In the genomic region with DNA sequence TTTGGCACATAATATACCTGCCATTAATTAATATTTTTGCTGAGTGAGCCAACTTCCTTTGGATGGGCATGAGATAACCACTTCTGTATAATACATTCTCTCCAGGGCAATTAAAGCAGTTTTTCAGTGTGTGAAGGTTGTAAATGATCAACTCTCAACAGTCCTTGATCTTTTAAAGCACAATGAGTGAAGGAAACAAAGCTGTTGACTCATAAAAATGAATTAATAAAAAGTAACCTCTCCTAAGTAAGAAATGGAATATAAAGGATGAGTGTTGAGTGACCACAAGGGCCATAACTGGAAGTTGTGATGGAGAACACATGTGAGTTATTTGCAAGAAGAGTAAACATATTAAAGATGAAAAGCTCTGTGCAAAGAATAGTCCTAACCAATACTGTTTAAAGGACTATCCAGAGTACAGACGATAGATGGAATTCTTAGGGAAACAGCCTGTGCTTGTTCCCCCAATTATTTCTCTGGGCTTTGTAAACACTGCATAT, we compare ENCODE assay signal across 20 cellular contexts.
"Had no signal": no experiment of that assay in that cellular context is flagged by ENCODE, and none has a peak within 500 bp of the region (broad histone marks: within the 10 kb centered on the region; RNA-seq: fewer than 3 reads in every experiment).

No MANE protein-coding gene starts in this region.

- H3K4me3 Mint-ChIP-seq: activated CD4-positive, alpha-beta memory T cell treated with anti-CD3 and anti-CD28 coated beads, Interleukin-2, amount 10 ng/mL, durations not matched to agents 7 days and 5 days; activated CD4-positive, alpha-beta T cell treated with anti-CD3 and anti-CD28 coated beads, Interleukin-2, amount 10 ng/mL, durations not matched to agents 24 days and 14 days; activated naive CD4-positive, alpha-beta T cell treated with anti-CD3 and anti-CD28 coated beads, Interleukin-2, amount 10 ng/mL, durations not matched to agents 7 days and 5 days; memory B cell; neural progenitor cell; stimulated activated effector memory CD8-positive, alpha-beta T cell treated with anti-CD3 and anti-CD28 coated beads, Interleukin-12 subunit alpha, Interleukin-12 subunit beta, amount 100 ng/mL, for 72 hours; stimulated activated naive CD8-positive, alpha-beta T cell treated with anti-CD3 and anti-CD28 coated beads, Interleukin-15, amount 100 ng/mL, for 72 hours had no signal

- H3K27ac Mint-ChIP-seq: activated CD4-positive, alpha-beta memory T cell treated with anti-CD3 and anti-CD28 coated beads, Interleukin-2, amount 10 ng/mL, durations not matched to agents 7 days and 5 days; activated CD4-positive, alpha-beta T cell treated with anti-CD3 and anti-CD28 coated beads, Interleukin-2, amount 10 ng/mL, durations not matched to agents 24 days and 14 days; activated naive CD4-positive, alpha-beta T cell treated with anti-CD3 and anti-CD28 coated beads, Interleukin-2, amount 10 ng/mL, durations not matched to agents 7 days and 5 days; memory B cell; neural progenitor cell; stimulated activated effector memory CD8-positive, alpha-beta T cell treated with anti-CD3 and anti-CD28 coated beads, Interleukin-12 subunit alpha, Interleukin-12 subunit beta, amount 100 ng/mL, for 72 hours; stimulated activated naive CD8-positive, alpha-beta T cell treated with anti-CD3 and anti-CD28 coated beads, Interleukin-15, amount 100 ng/mL, for 72 hours had no signal

- H3K4me2 ChIP-seq: neural progenitor cell had no signal

- H2AFZ ChIP-seq: neural progenitor cell had no signal

- ATAC-seq: activated CD4-positive, CD25-positive, alpha-beta regulatory T cell treated with anti-CD3 and anti-CD28 coated beads, Interleukin-2, amount 50 U/mL, for 24 hours; body of pancreas; left cardiac atrium; stimulated activated effector memory CD8-positive, alpha-beta T cell treated with anti-CD3 and anti-CD28 coated beads, Interleukin-12 subunit alpha, Interleukin-12 subunit beta, amount 100 ng/mL, for 72 hours; stimulated activated naive CD8-positive, alpha-beta T cell treated with anti-CD3 and anti-CD28 coated beads, Interleukin-15, amount 100 ng/mL, for 72 hours had no signal

- H3K4me1 ChIP-seq: tibial nerve had no signal

- DNase-seq: activated CD4-positive, alpha-beta memory T cell treated with anti-CD3 and anti-CD28 coated beads, Interleukin-2, amount 10 ng/mL, durations not matched to agents 7 days and 5 days; activated CD4-positive, alpha-beta T cell treated with anti-CD3 and anti-CD28 coated beads, Interleukin-2, amount 10 ng/mL, durations not matched to agents 24 days and 14 days; activated effector memory CD4-positive, alpha-beta T cell treated with anti-CD3 and anti-CD28 coated beads, Interleukin-2, amount 50 U/mL, for 16 hours; activated naive CD4-positive, alpha-beta T cell treated with anti-CD3 and anti-CD28 coated beads, Interleukin-2, amount 10 ng/mL, durations not matched to agents 7 days and 5 days; activated T-cell treated with anti-CD3 and anti-CD28 coated beads for 4 hours; anterior cingulate cortex; body of pancreas; hippocampal formation; left cardiac atrium; posterior cingulate gyrus; small intestine; stimulated activated CD4-positive, alpha-beta T cell treated with anti-CD3 and anti-CD28 coated beads, Interleukin-2, amount 100 ng/mL, for 24 hours; stimulated activated naive CD8-positive, alpha-beta T cell treated with anti-CD3 and anti-CD28 coated beads, Interleukin-15, amount 100 ng/mL, for 72 hours had no signal

- H3K27me3 Mint-ChIP-seq: activated CD4-positive, alpha-beta memory T cell treated with anti-CD3 and anti-CD28 coated beads, Interleukin-2, amount 10 ng/mL, durations not matched to agents 7 days and 5 days; activated CD4-positive, alpha-beta T cell treated with anti-CD3 and anti-CD28 coated beads, Interleukin-2, amount 10 ng/mL, durations not matched to agents 24 days and 14 days; activated naive CD4-positive, alpha-beta T cell treated with anti-CD3 and anti-CD28 coated beads, Interleukin-2, amount 10 ng/mL, durations not matched to agents 7 days and 5 days; memory B cell; stimulated activated naive CD8-positive, alpha-beta T cell treated with anti-CD3 and anti-CD28 coated beads, Interleukin-15, amount 100 ng/mL, for 72 hours had no signal

- H3K9me3 Mint-ChIP-seq: activated CD4-positive, alpha-beta T cell treated with anti-CD3 and anti-CD28 coated beads, Interleukin-2, amount 10 ng/mL, durations not matched to agents 24 days and 14 days; activated naive CD4-positive, alpha-beta T cell treated with anti-CD3 and anti-CD28 coated beads, Interleukin-2, amount 10 ng/mL, durations not matched to agents 7 days and 5 days; memory B cell; neural progenitor cell; stimulated activated effector memory CD8-positive, alpha-beta T cell treated with anti-CD3 and anti-CD28 coated beads, Interleukin-12 subunit alpha, Interleukin-12 subunit beta, amount 100 ng/mL, for 72 hours; stimulated activated naive CD8-positive, alpha-beta T cell treated with anti-CD3 and anti-CD28 coated beads, Interleukin-15, amount 100 ng/mL, for 72 hours had no signal

- H3K4me3 ChIP-seq: body of pancreas, neural progenitor cell, tibial nerve had no signal

- H3K36me3 ChIP-seq: neural progenitor cell, tibial nerve had no signal

- H3K27ac ChIP-seq: body of pancreas, epithelial cell of prostate, neural progenitor cell, tibial nerve, VCaP had no signal

- H3K9ac ChIP-seq: neural progenitor cell had no signal

- H3K4me1 Mint-ChIP-seq: activated CD4-positive, alpha-beta memory T cell treated with anti-CD3 and anti-CD28 coated beads, Interleukin-2, amount 10 ng/mL, durations not matched to agents 7 days and 5 days; activated CD4-positive, alpha-beta T cell treated with anti-CD3 and anti-CD28 coated beads, Interleukin-2, amount 10 ng/mL, durations not matched to agents 24 days and 14 days; activated naive CD4-positive, alpha-beta T cell treated with anti-CD3 and anti-CD28 coated beads, Interleukin-2, amount 10 ng/mL, durations not matched to agents 7 days and 5 days; memory B cell; stimulated activated effector memory CD8-positive, alpha-beta T cell treated with anti-CD3 and anti-CD28 coated beads, Interleukin-12 subunit alpha, Interleukin-12 subunit beta, amount 100 ng/mL, for 72 hours; stimulated activated naive CD8-positive, alpha-beta T cell treated with anti-CD3 and anti-CD28 coated beads, Interleukin-15, amount 100 ng/mL, for 72 hours had no signal

- H3K27me3 ChIP-seq: body of pancreas, neural progenitor cell, tibial nerve had no signal

- H3K9me3 ChIP-seq: body of pancreas, tibial nerve had no signal

- H3K36me3 Mint-ChIP-seq: activated naive CD4-positive, alpha-beta T cell treated with anti-CD3 and anti-CD28 coated beads, Interleukin-2, amount 10 ng/mL, durations not matched to agents 7 days and 5 days; memory B cell; neural progenitor cell; stimulated activated effector memory CD8-positive, alpha-beta T cell treated with anti-CD3 and anti-CD28 coated beads, Interleukin-12 subunit alpha, Interleukin-12 subunit beta, amount 100 ng/mL, for 72 hours had no signal
